In the genomic region with DNA sequence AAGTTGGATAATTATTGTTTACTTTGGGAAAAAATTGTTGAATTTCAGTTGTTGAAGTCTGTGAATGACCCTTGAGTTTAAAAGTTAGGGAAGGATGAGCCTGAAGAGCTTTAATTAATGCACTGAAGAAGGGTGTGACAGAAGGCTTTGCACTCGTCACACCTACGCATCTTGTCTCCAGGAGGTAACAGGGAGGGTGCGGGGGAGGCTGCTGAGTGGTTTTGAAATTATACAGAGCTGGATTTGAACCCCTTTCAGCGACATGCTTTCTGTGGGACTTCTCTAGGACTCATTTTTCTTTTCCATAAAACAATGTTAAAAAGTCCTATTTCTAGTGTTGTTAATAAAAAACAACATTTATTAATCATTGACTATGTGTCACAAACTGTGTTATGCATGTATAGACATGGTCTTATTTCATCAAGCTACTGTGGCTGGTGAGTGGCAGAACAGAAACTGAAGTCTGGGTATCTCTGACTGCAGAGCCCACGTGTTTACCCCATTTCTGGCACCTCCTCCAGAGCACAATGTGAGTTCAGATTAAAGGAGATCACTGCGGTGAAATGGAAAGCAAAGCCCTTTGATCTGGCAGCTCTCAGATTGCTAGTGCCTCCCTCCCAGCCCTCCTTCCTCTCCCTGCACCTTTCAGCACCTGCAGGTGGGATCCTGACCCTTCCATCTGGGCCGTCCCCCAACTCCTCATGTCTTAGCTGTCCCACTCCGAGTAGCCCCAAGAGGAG, we compare ENCODE assay signal across 8 cellular contexts.
A peak's percentile ranks its signal among the peaks of the same experiment; 100 is the strongest.
DNase-seq lines count a peak whose midpoint lies in the region; ATAC-seq and TF ChIP-seq lines count a peak whose summit lies in the region.

No MANE protein-coding gene starts in this region.

- TF ChIP-seq CTCF in transverse colon (IDR thresholded peaks at IDR 0.05) = no peak

- H3K36me3 Mint-ChIP-seq in naive thymus-derived CD8-positive, alpha-beta T cell = no peaks in the 10 kb centered on the region

- H3K27ac Mint-ChIP-seq in naive thymus-derived CD8-positive, alpha-beta T cell = peak overlapping the region; percentile 79 to 98 (median 94)

- no peaks in the 10 kb centered on the region for H3K9me3 ChIP-seq in transverse colon

- TF ChIP-seq EP300 in transverse colon (IDR thresholded peaks at IDR 0.05; ENCODE audit: low read depth) = no peak

- peak overlapping the region; percentile 52 to 88 (median 81) for H3K4me3 Mint-ChIP-seq in naive thymus-derived CD8-positive, alpha-beta T cell

- peaks cover 0 to 4% (median 0%) of the 10 kb centered on the region in 9 donors for H3K9me3 Mint-ChIP-seq in naive thymus-derived CD8-positive, alpha-beta T cell

- no peak overlapping the region for H3K27ac ChIP-seq in transverse colon

- peak; percentile 33 for DNase-seq in ELF-1 (ENCODE audit: low read depth, low spot score)
- DNase-seq in activated CD8-positive, alpha-beta memory T cell treated with anti-CD3 and anti-CD28 coated beads, Interleukin-2, amount 50 U/mL, for 1 hour (ENCODE audit: extremely low read depth) = peak; percentile 28
- peak; percentile 29 to 83 (median 64) for DNase-seq in naive thymus-derived CD8-positive, alpha-beta T cell
- DNase-seq in HuH-7 (ENCODE audit: low spot score) = no peak
- DNase-seq in mesenteric fat pad (ENCODE audit: low spot score) = no peak
- DNase-seq in transverse colon = no peak

- H3K27me3 ChIP-seq in transverse colon = no peaks in the 10 kb centered on the region

- WGBS in transverse colon (ENCODE audit: low coverage in 1 of 2), 2 donors = 51 to 53% methylated on average over 5 to 8 of the region's 8 CpGs

- no peaks in the 10 kb centered on the region for H3K36me3 ChIP-seq in transverse colon

- peaks cover 0 to 3% (median 0%) of the 10 kb centered on the region in 5 donors for H3K27me3 Mint-ChIP-seq in naive thymus-derived CD8-positive, alpha-beta T cell

- in situ Hi-C loops in transverse colon (cut with MboI; ENCODE audit: low pct_ligation_motif_present in 1 of 4, low pct_unique_long_range_greater_than_20kb in 1 of 4, low sequenced_read_pairs in 3 of 4) = no loop called here

- TF ChIP-seq POLR2A in transverse colon (IDR thresholded peaks at IDR 0.05) = no peak

- POLR2A ChIA-PET in naive thymus-derived CD8-positive, alpha-beta T cell (lab: Charles Lee) = interaction anchor here (1.0 to 2.7 kb wide), 3 partner anchors 33 to 42 kb away, joined by 3 to 27 read pairs (median 3); no protein-coding TSS in a partner anchor

- no peak overlapping the region for H3K4me3 ChIP-seq in transverse colon

- H3K4me1 ChIP-seq in transverse colon = no peaks in the 10 kb centered on the region

- peaks cover 25 to 65% (median 36%) of the 10 kb centered on the region in 4 donors for H3K4me1 Mint-ChIP-seq in naive thymus-derived CD8-positive, alpha-beta T cell

- ATAC-seq in HG03159 (IDR thresholded peaks at IDR 0.05; ENCODE audit: unreplicated experiment) = peak; percentile 59
- ATAC-seq in naive thymus-derived CD8-positive, alpha-beta T cell = peak; percentile 94 to 97
- ATAC-seq in HG02970 (IDR thresholded peaks at IDR 0.05; ENCODE audit: low FRiP score, unreplicated experiment) = no peak

- intact Hi-C loops in transverse colon (cut with DNase I; ENCODE audit: low total_unique reads) = no loop called here

Comparison
In these comparisons a context has a peak if more than half of its experiments do, and no peak if none do; other contexts are left out.
1. DNase-seq: peak in ELF-1 (single experiment), activated CD8-positive, alpha-beta memory T cell treated with anti-CD3 and anti-CD28 coated beads, Interleukin-2, amount 50 U/mL, for 1 hour (single experiment) and naive thymus-derived CD8-positive, alpha-beta T cell (10 of 10); none in HuH-7 (single experiment), mesenteric fat pad (single experiment) and transverse colon (single experiment).